In genomic region chr2:28487258-28487657, GRCh38 we compare ENCODE assay signal across 33 cellular contexts.
"Had no signal": no experiment of that assay in that cellular context is flagged by ENCODE, and none has a peak within 500 bp of the region (broad histone marks: within the 10 kb centered on the region; RNA-seq: fewer than 3 reads in every experiment).

No MANE protein-coding gene starts in this region.

- ATAC-seq: activated CD4-positive, CD25-positive, alpha-beta regulatory T cell treated with anti-CD3 and anti-CD28 coated beads, Interleukin-2, amount 50 U/mL, for 24 hours; activated CD8-positive, alpha-beta T cell treated with anti-CD3 and anti-CD28 coated beads for 36 hours; activated naive CD8-positive, alpha-beta T cell treated with anti-CD3 and anti-CD28 coated beads, Interleukin-2, amount 50 U/mL, for 24 hours; activated T-cell treated with anti-CD3 and anti-CD28 coated beads, Interleukin-2, amount 50 U/mL, for 4 hours; esophagus mucosa; T-helper 17 cell had no signal

- H3K27ac Mint-ChIP-seq: activated B cell treated with CpG ODN at 0.5 μM for 24 hours; activated CD8-positive, alpha-beta T cell treated with anti-CD3 and anti-CD28 coated beads for 36 hours; activated naive CD4-positive, alpha-beta T cell treated with anti-CD3 and anti-CD28 coated beads for 36 hours; activated naive CD4-positive, alpha-beta T cell treated with anti-CD3 and anti-CD28 coated beads, Interleukin-2, amount 50 U/mL, for 24 hours; activated naive CD8-positive, alpha-beta T cell treated with anti-CD3 and anti-CD28 coated beads for 36 hours; activated naive CD8-positive, alpha-beta T cell treated with anti-CD3 and anti-CD28 coated beads, Interleukin-2, amount 50 U/mL, for 24 hours; activated T-helper 1 cell treated with anti-CD3 and anti-CD28 coated beads, Interleukin-12 subunit alpha, Interleukin-12 subunit beta, Interleukin-2, Interleukin-4 antibody, amounts not matched to agents 30 ng/mL and 10 ng/mL and 1 ng/mL, durations not matched to agents 14 hours and 24 hours and 36 hours; activated T-helper 2 cell treated with anti-CD3 and anti-CD28 coated beads, Interferon-gamma antibody, Interleukin-2, Interleukin-4, amounts not matched to agents 10 μg/mL and 5 μg/mL and 100 μg/mL, durations not matched to agents 14 hours and 24 hours and 36 hours; dendritic cell treated with granulocyte-macrophage colony-stimulating factor and Interleukin-4, amounts not matched to agents 40 ng/mL and 50 ng/mL, for 4 days; endodermal cell; T-helper 17 cell; T-helper 2 cell treated with Interferon-gamma antibody and Interleukin-4, amounts not matched to agents 5 μg/mL and 100 μg/mL, for 36 hours had no signal

- H3K36me3 ChIP-seq: adrenal gland, ascending aorta, brain microvascular endothelial cell, WERI-Rb-1 had no signal

- H3K4me1 ChIP-seq: adrenal gland, ascending aorta had no signal

- H3K4me3 Mint-ChIP-seq: activated B cell treated with CpG ODN at 0.5 μM for 24 hours; activated CD8-positive, alpha-beta T cell treated with anti-CD3 and anti-CD28 coated beads for 36 hours; activated naive CD4-positive, alpha-beta T cell treated with anti-CD3 and anti-CD28 coated beads for 36 hours; activated naive CD4-positive, alpha-beta T cell treated with anti-CD3 and anti-CD28 coated beads, Interleukin-2, amount 50 U/mL, for 24 hours; activated naive CD8-positive, alpha-beta T cell treated with anti-CD3 and anti-CD28 coated beads for 36 hours; activated naive CD8-positive, alpha-beta T cell treated with anti-CD3 and anti-CD28 coated beads, Interleukin-2, amount 50 U/mL, for 24 hours; activated T-cell treated with anti-CD3 and anti-CD28 coated beads, Interleukin-2, amount 50 U/mL, for 4 hours; activated T-helper 1 cell treated with anti-CD3 and anti-CD28 coated beads, Interleukin-12 subunit alpha, Interleukin-12 subunit beta, Interleukin-2, Interleukin-4 antibody, amounts not matched to agents 30 ng/mL and 10 ng/mL and 1 ng/mL, durations not matched to agents 14 hours and 24 hours and 36 hours; central memory CD8-positive, alpha-beta T cell; dendritic cell treated with granulocyte-macrophage colony-stimulating factor and Interleukin-4, amounts not matched to agents 40 ng/mL and 50 ng/mL, for 4 days; endodermal cell; T-helper 2 cell treated with Interferon-gamma antibody and Interleukin-4, amounts not matched to agents 5 μg/mL and 100 μg/mL, for 36 hours had no signal

- H3K27me3 ChIP-seq: adrenal gland, ascending aorta, brain microvascular endothelial cell, dorsolateral prefrontal cortex had no signal

- H3K4me3 ChIP-seq: adrenal gland, ascending aorta, coronary artery, dorsolateral prefrontal cortex had no signal

- H3K36me3 Mint-ChIP-seq: activated naive CD8-positive, alpha-beta T cell treated with anti-CD3 and anti-CD28 coated beads for 36 hours had no signal

- H3K9me3 Mint-ChIP-seq: activated B cell treated with CpG ODN at 0.5 μM for 24 hours; activated naive CD4-positive, alpha-beta T cell treated with anti-CD3 and anti-CD28 coated beads for 36 hours; activated naive CD4-positive, alpha-beta T cell treated with anti-CD3 and anti-CD28 coated beads, Interleukin-2, amount 50 U/mL, for 24 hours; activated naive CD8-positive, alpha-beta T cell treated with anti-CD3 and anti-CD28 coated beads for 36 hours; activated naive CD8-positive, alpha-beta T cell treated with anti-CD3 and anti-CD28 coated beads, Interleukin-2, amount 50 U/mL, for 24 hours; activated T-cell treated with anti-CD3 and anti-CD28 coated beads, Interleukin-2, amount 50 U/mL, for 4 hours; central memory CD8-positive, alpha-beta T cell; dendritic cell treated with granulocyte-macrophage colony-stimulating factor and Interleukin-4, amounts not matched to agents 40 ng/mL and 50 ng/mL, for 4 days; endodermal cell had no signal

- H3K9me3 ChIP-seq: adrenal gland, ascending aorta had no signal

- DNase-seq: activated B cell treated with CpG ODN at 0.5 μM for 24 hours; activated CD4-positive, alpha-beta T cell treated with anti-CD3 and anti-CD28 coated beads for 48 hours; activated CD4-positive, alpha-beta T cell treated with anti-CD3 and anti-CD28 coated beads, Interleukin-2, amount 50 U/mL, for 1 hour; activated CD4-positive, alpha-beta T cell treated with anti-CD3 and anti-CD28 coated beads, Interleukin-2, amount 50 U/mL, for 48 hours; activated CD8-positive, alpha-beta memory T cell treated with anti-CD3 and anti-CD28 coated beads, Interleukin-2, amount 50 U/mL, for 4 hours; activated CD8-positive, alpha-beta T cell treated with anti-CD3 and anti-CD28 coated beads for 36 hours; activated effector memory CD4-positive, alpha-beta T cell treated with anti-CD3 and anti-CD28 coated beads, Interleukin-2, amount 50 U/mL, for 16 hours; activated naive CD4-positive, alpha-beta T cell treated with anti-CD3 and anti-CD28 coated beads for 36 hours; activated naive CD8-positive, alpha-beta T cell treated with anti-CD3 and anti-CD28 coated beads for 36 hours; activated naive CD8-positive, alpha-beta T cell treated with anti-CD3 and anti-CD28 coated beads, Interleukin-2, amount 50 U/mL, for 24 hours; activated T-cell treated with anti-CD3 and anti-CD28 coated beads for 4 hours; activated T-cell treated with anti-CD3 and anti-CD28 coated beads, Interleukin-2, amount 50 U/mL, for 4 hours; brain microvascular endothelial cell; dorsolateral prefrontal cortex; effector memory CD4-positive, alpha-beta T cell; endodermal cell; foreskin fibroblast; head of caudate nucleus; T-helper 1 cell; T-helper 17 cell; T1000; WERI-Rb-1 had no signal

- H3K4me1 Mint-ChIP-seq: activated B cell treated with CpG ODN at 0.5 μM for 24 hours; activated naive CD4-positive, alpha-beta T cell treated with anti-CD3 and anti-CD28 coated beads, Interleukin-2, amount 50 U/mL, for 24 hours; activated naive CD8-positive, alpha-beta T cell treated with anti-CD3 and anti-CD28 coated beads, Interleukin-2, amount 50 U/mL, for 24 hours; central memory CD8-positive, alpha-beta T cell had no signal

- H3K27me3 Mint-ChIP-seq: activated CD8-positive, alpha-beta T cell treated with anti-CD3 and anti-CD28 coated beads for 36 hours; activated naive CD4-positive, alpha-beta T cell treated with anti-CD3 and anti-CD28 coated beads, Interleukin-2, amount 50 U/mL, for 24 hours; activated naive CD8-positive, alpha-beta T cell treated with anti-CD3 and anti-CD28 coated beads for 36 hours; central memory CD8-positive, alpha-beta T cell; dendritic cell treated with granulocyte-macrophage colony-stimulating factor and Interleukin-4, amounts not matched to agents 40 ng/mL and 50 ng/mL, for 4 days had no signal

- H3K27ac ChIP-seq: adrenal gland, ascending aorta, brain microvascular endothelial cell, coronary artery, dorsolateral prefrontal cortex, WERI-Rb-1 had no signal
